ENCODE assay signal across 13 cellular contexts in genomic region chr15:40251455-40252140, GRCh38. TPM values are rescaled to one million over a fixed set of nuclear protein-coding genes. Genes with fewer than 3 reads are reported as not detected.
A peak's percentile ranks its signal among the peaks of the same experiment; 100 is the strongest.
DNase-seq lines count a peak whose midpoint lies in the region; ATAC-seq and TF ChIP-seq lines count a peak whose summit lies in the region.
"Had no signal": no experiment of that assay in that cellular context is flagged by ENCODE, and none has a peak within 500 bp of the region (broad histone marks: within the 10 kb centered on the region; RNA-seq: fewer than 3 reads in every experiment).

No MANE protein-coding gene starts in this region.

- no peak for TF ChIP-seq CTCF in parathyroid adenoma (IDR thresholded peaks at IDR 0.05)
- TF ChIP-seq CTCF in MM.1S (IDR thresholded peaks at IDR 0.05; ENCODE audit: low read length) = no peak

- no peaks in the 10 kb centered on the region for H3K36me3 ChIP-seq in parathyroid adenoma (ENCODE audit: control insufficient read depth, insufficient read depth, low read length)
- no peaks in the 10 kb centered on the region for H3K36me3 ChIP-seq in MM.1S (replicated peaks; ENCODE audit: insufficient read depth, low read length)
- H3K36me3 ChIP-seq: brain microvascular endothelial cell, sigmoid colon had no signal

- H3K9me2 ChIP-seq in MM.1S (replicated peaks; ENCODE audit: insufficient read depth, low read length) = no peaks in the 10 kb centered on the region

- H3K4me1 Mint-ChIP-seq in T-helper 17 cell = peaks cover 9% of the 10 kb centered on the region

- H2AFZ ChIP-seq in parathyroid adenoma (peak overlapping the region; percentile 90), MM.1S (ENCODE audit: low read length) (no peak overlapping the region)

- in situ Hi-C loops in G401 (cut with HindIII; ENCODE audit: low sequenced_read_pairs) = no loop called here

- H3K4me3 Mint-ChIP-seq in T-helper 17 cell = peak overlapping the region; percentile 58

- H3K27me3 ChIP-seq in right cardiac atrium (ENCODE audit: control insufficient read depth, insufficient read depth) (no peaks in the 10 kb centered on the region), parathyroid adenoma (ENCODE audit: control insufficient read depth, insufficient read depth, low read length) (no peaks in the 10 kb centered on the region), MM.1S (replicated peaks; ENCODE audit: insufficient read depth, low read length) (peaks cover 15% of the 10 kb centered on the region; the same call in 1 of the 2 replicates)

- H3K27ac Mint-ChIP-seq in T-helper 17 cell = no peak overlapping the region

- H3K9me3 ChIP-seq in T-helper 17 cell (ENCODE audit: control insufficient read depth, low read length, poor library complexity, severe bottlenecking) = no peaks in the 10 kb centered on the region
- no peaks in the 10 kb centered on the region for H3K9me3 ChIP-seq in right cardiac atrium (ENCODE audit: control insufficient read depth, low read length)
- no peaks in the 10 kb centered on the region for H3K9me3 ChIP-seq in parathyroid adenoma (ENCODE audit: control insufficient read depth, low read length)
- no peaks in the 10 kb centered on the region for H3K9me3 ChIP-seq in MM.1S (replicated peaks; ENCODE audit: insufficient read depth, low read length)
- H3K9me3 ChIP-seq: sigmoid colon had no signal

- DNase-seq in G401 (ENCODE audit: low spot score) = peak; percentile 61
- DNase-seq in T-helper 17 cell = no peak
- peak in 2 of 3 donors; percentile 74 to 76 for DNase-seq in right cardiac atrium
- no peak for DNase-seq in GM19238 (ENCODE audit: insufficient read length, low spot score)
- DNase-seq in cortex of kidney (lab: John Stamatoyannopoulos, UW) = no peak
- DNase-seq in MM.1S = no peak
- DNase-seq: brain microvascular endothelial cell, Karpas-422, NCI-H2081, sigmoid colon had no signal

- H4K20me1 ChIP-seq in MM.1S (ENCODE audit: insufficient read depth, low read length) = no peaks in the 10 kb centered on the region

- H3K4me2 ChIP-seq in parathyroid adenoma (ENCODE audit: low read length) (no peak overlapping the region), MM.1S (ENCODE audit: low read depth, low read length) (no peak overlapping the region)

- H3K4me3 ChIP-seq in right cardiac atrium (ENCODE audit: low read length) = no peak overlapping the region
- H3K4me3 ChIP-seq in parathyroid adenoma (ENCODE audit: low read depth, low read length) = no peak overlapping the region
- no peak overlapping the region for H3K4me3 ChIP-seq in MM.1S (ENCODE audit: low read length)

- ATAC-seq in T-helper 17 cell (no peak), right cardiac atrium (peak in 1 of 2 donors; percentile 47), GM18502 (IDR thresholded peaks at IDR 0.05; ENCODE audit: poor library complexity, unreplicated experiment) (no peak)

- H3K27me3 Mint-ChIP-seq in T-helper 17 cell = peaks cover 35% of the 10 kb centered on the region

- H3K4me1 ChIP-seq in right cardiac atrium (ENCODE audit: control insufficient read depth, insufficient read depth, low read length) (peaks cover 8% of the 10 kb centered on the region), parathyroid adenoma (no peaks in the 10 kb centered on the region), MM.1S (ENCODE audit: low read length) (no peaks in the 10 kb centered on the region)

- H3K27ac ChIP-seq in right cardiac atrium (ENCODE audit: low read length) = peak overlapping the region; percentile 81
- H3K27ac ChIP-seq in parathyroid adenoma = no peak overlapping the region
- no peak overlapping the region for H3K27ac ChIP-seq in MM.1S (ENCODE audit: low read length)
- H3K27ac ChIP-seq: brain microvascular endothelial cell had no signal

- no peaks in the 10 kb centered on the region for H3F3A ChIP-seq in MM.1S (ENCODE audit: insufficient read depth, low read length)

- WGBS in right cardiac atrium = 77% methylated on average over 12 of the region's 12 CpGs

- no peak overlapping the region for H3K9ac ChIP-seq in parathyroid adenoma
- H3K9ac ChIP-seq in MM.1S (ENCODE audit: low read length) = no peak overlapping the region

- intact Hi-C loops in right cardiac atrium (cut with DNase I) = no loop called here

- no peaks in the 10 kb centered on the region for H3K36me3 Mint-ChIP-seq in T-helper 17 cell (ENCODE audit: low read depth)

- no peaks in the 10 kb centered on the region for H3K79me2 ChIP-seq in parathyroid adenoma
- H3K79me2 ChIP-seq in MM.1S (ENCODE audit: low read length) = no peaks in the 10 kb centered on the region

RNA-seq across cellular contexts. Expression of gene PAK6, which starts 12.7 kb away (rescaled TPM):
- 1.8 TPM in 1 of 2 replicates, not detected in the other for total RNA-seq in G401 (2014; rRNA removed; shearing (Covaris generic))
- not detected for total RNA-seq in T-helper 17 cell
- 10 to 100 TPM in 3 of 4 donors, 1 to 10 TPM in 1; 9.2 to 22.6 (median 16.8) TPM for total RNA-seq in right cardiac atrium
- 13.0 TPM for polyA plus RNA-seq in right cardiac atrium
- total RNA-seq: SK-MEL-5 had no signal

RNA-seq across cellular contexts. Expression of gene ANKRD63, which starts 31.3 kb away (rescaled TPM):
- 8.4 and 14.9 TPM in 2 replicates for total RNA-seq in G401 (2014; rRNA removed; shearing (Covaris generic))
- under 1 TPM in 1 of 2 donors, not detected in 1; 0.42 TPM for total RNA-seq in T-helper 17 cell
- 1 to 10 TPM in 3 of 4 donors, under 1 TPM in 1; 0.42 to 5.0 (median 4.4) TPM for total RNA-seq in right cardiac atrium
- 0.68 TPM for polyA plus RNA-seq in right cardiac atrium
- polyA plus RNA-seq: sigmoid colon had no signal

RNA-seq across cellular contexts. Expression of gene PLCB2, which starts 56.1 kb away (rescaled TPM):
- total RNA-seq in G401 (2014; rRNA removed; shearing (Covaris generic)) = 99.6 and 145 TPM in 2 replicates
- total RNA-seq in T-helper 17 cell (100 to 1,000 TPM; 228 to 238 TPM), right cardiac atrium (10 to 100 TPM; 11.5 to 28.9 (median 21.7) TPM)
- 18.5 TPM for polyA plus RNA-seq in right cardiac atrium

Comparison
In these comparisons a context has a peak if more than half of its experiments do, and no peak if none do; other contexts are left out.
1. DNase-seq: peak in G401 (single experiment) and right cardiac atrium (2 of 3); none in T-helper 17 cell (0 of 3), GM19238 (single experiment), cortex of kidney (single experiment) and MM.1S (single experiment).